Comparison of ENCODE assay signal across 22 cellular contexts in genomic region chr4:5510506-5510905, GRCh38.
"Had no signal": no experiment of that assay in that cellular context is flagged by ENCODE, and none has a peak within 500 bp of the region (broad histone marks: within the 10 kb centered on the region; RNA-seq: fewer than 3 reads in every experiment).

No MANE protein-coding gene starts in this region.

- H3K36me3 ChIP-seq: MG63 had no signal

- H3K4me3 Mint-ChIP-seq: activated B cell treated with CpG ODN at 0.5 μM for 24 hours; activated CD4-positive, alpha-beta T cell treated with anti-CD3 and anti-CD28 coated beads, Interleukin-2, amount 10 ng/mL, durations not matched to agents 24 days and 14 days; activated CD8-positive, alpha-beta memory T cell treated with anti-CD3 and anti-CD28 coated beads, Interleukin-2, amount 10 ng/mL, durations not matched to agents 7 days and 5 days; activated T-cell treated with anti-CD3 and anti-CD28 coated beads, Interleukin-2, amount 50 U/mL, for 24 hours; T-helper 17 cell had no signal

- DNase-seq: activated B cell treated with CpG ODN at 0.5 μM for 24 hours; activated CD4-positive, alpha-beta T cell treated with anti-CD3 and anti-CD28 coated beads for 1 hour; activated CD4-positive, alpha-beta T cell treated with anti-CD3 and anti-CD28 coated beads, Interleukin-2, amount 10 ng/mL, durations not matched to agents 24 days and 14 days; activated CD4-positive, alpha-beta T cell treated with anti-CD3 and anti-CD28 coated beads, Interleukin-2, amount 50 U/mL, for 48 hours; activated CD8-positive, alpha-beta memory T cell treated with anti-CD3 and anti-CD28 coated beads, Interleukin-2, amount 10 ng/mL, durations not matched to agents 7 days and 5 days; activated effector memory CD4-positive, alpha-beta T cell treated with anti-CD3 and anti-CD28 coated beads, Interleukin-2, amount 50 U/mL, for 16 hours; activated naive CD4-positive, alpha-beta T cell treated with Interleukin-2 at 50 U/mL for 16 hours; activated T-cell treated with anti-CD3 and anti-CD28 coated beads, Interleukin-2, amount 50 U/mL, for 24 hours; anterior cingulate cortex; central memory CD4-positive, alpha-beta T cell; MG63; NCI-H1105; NCI-H1436; NCI-H1694 treated with DMSO at 0.1 percent for 48 hours; NCI-H2029 treated with DMSO at 0.1 percent for 48 hours; NCI-H345; NCI-H510A; PC-3; SHP77 treated with DMSO at 0.1 percent for 48 hours; T-helper 17 cell; T-helper 9 cell had no signal

- H3K4me1 Mint-ChIP-seq: activated B cell treated with CpG ODN at 0.5 μM for 24 hours; activated CD4-positive, alpha-beta T cell treated with anti-CD3 and anti-CD28 coated beads, Interleukin-2, amount 10 ng/mL, durations not matched to agents 24 days and 14 days; activated CD8-positive, alpha-beta memory T cell treated with anti-CD3 and anti-CD28 coated beads, Interleukin-2, amount 10 ng/mL, durations not matched to agents 7 days and 5 days; T-helper 17 cell had no signal

- H3K27me3 ChIP-seq: MG63 had no signal

- H3K9me3 ChIP-seq: MG63 had no signal

- ATAC-seq: activated CD8-positive, alpha-beta memory T cell treated with anti-CD3 and anti-CD28 coated beads, Interleukin-2, amount 10 ng/mL, durations not matched to agents 7 days and 5 days; activated naive CD4-positive, alpha-beta T cell treated with anti-CD3 and anti-CD28 coated beads, Interleukin-2, amount 50 U/mL, for 72 hours; PC-3; T-helper 17 cell had no signal

- H3K36me3 Mint-ChIP-seq: activated CD8-positive, alpha-beta memory T cell treated with anti-CD3 and anti-CD28 coated beads, Interleukin-2, amount 10 ng/mL, durations not matched to agents 7 days and 5 days; activated naive CD4-positive, alpha-beta T cell treated with anti-CD3 and anti-CD28 coated beads, Interleukin-2, amount 50 U/mL, for 72 hours had no signal

- H3K9me3 Mint-ChIP-seq: activated B cell treated with CpG ODN at 0.5 μM for 24 hours; activated CD4-positive, alpha-beta T cell treated with anti-CD3 and anti-CD28 coated beads, Interleukin-2, amount 10 ng/mL, durations not matched to agents 24 days and 14 days; activated T-cell treated with anti-CD3 and anti-CD28 coated beads, Interleukin-2, amount 50 U/mL, for 24 hours had no signal

- H3K4me3 ChIP-seq: MG63 had no signal

- H3K27ac Mint-ChIP-seq: activated B cell treated with CpG ODN at 0.5 μM for 24 hours; activated CD4-positive, alpha-beta T cell treated with anti-CD3 and anti-CD28 coated beads, Interleukin-2, amount 10 ng/mL, durations not matched to agents 24 days and 14 days; activated CD8-positive, alpha-beta memory T cell treated with anti-CD3 and anti-CD28 coated beads, Interleukin-2, amount 10 ng/mL, durations not matched to agents 7 days and 5 days; activated T-cell treated with anti-CD3 and anti-CD28 coated beads, Interleukin-2, amount 50 U/mL, for 24 hours; T-helper 17 cell had no signal

- H3K27me3 Mint-ChIP-seq: activated B cell treated with CpG ODN at 0.5 μM for 24 hours; activated CD4-positive, alpha-beta T cell treated with anti-CD3 and anti-CD28 coated beads, Interleukin-2, amount 10 ng/mL, durations not matched to agents 24 days and 14 days; activated CD8-positive, alpha-beta memory T cell treated with anti-CD3 and anti-CD28 coated beads, Interleukin-2, amount 10 ng/mL, durations not matched to agents 7 days and 5 days; activated T-cell treated with anti-CD3 and anti-CD28 coated beads, Interleukin-2, amount 50 U/mL, for 24 hours; T-helper 17 cell had no signal
